Comparison of ENCODE assay signal across 29 cellular contexts in the genomic region with DNA sequence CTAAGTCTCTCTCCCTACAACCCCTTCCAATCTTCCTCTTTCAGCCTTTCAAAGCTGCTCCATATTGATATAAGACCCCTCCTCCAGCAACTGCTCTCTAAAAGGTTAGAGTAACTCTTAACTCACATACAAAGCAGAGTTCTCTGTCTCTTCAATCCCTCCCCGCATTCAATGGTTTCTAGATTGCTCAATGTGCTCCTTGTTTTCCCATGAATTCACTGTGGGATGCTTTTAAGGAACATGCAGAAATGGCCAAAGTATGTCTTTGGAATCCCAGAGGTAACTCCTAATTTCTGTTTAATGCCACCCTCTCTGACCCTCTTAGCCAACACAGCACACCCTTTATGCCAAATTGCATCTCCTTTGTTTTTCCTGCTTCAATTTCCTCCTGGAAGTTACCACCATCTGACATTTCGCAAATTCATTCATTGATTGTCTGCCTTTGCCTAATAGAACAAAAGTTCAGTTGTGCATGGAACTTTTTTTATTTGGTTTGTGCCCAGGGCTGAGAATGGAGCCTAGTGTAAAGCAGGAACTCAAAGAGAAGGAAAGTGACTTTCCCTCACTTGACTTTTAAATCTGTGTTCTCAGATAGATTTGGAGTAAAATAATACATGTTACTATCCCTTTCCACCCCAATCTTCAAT.
"Had no signal": no experiment of that assay in that cellular context is flagged by ENCODE, and none has a peak within 500 bp of the region (broad histone marks: within the 10 kb centered on the region; RNA-seq: fewer than 3 reads in every experiment).

No MANE protein-coding gene starts in this region.

- H3K36me3 Mint-ChIP-seq: activated naive CD4-positive, alpha-beta T cell treated with anti-CD3 and anti-CD28 coated beads, Interleukin-2, amount 10 ng/mL, durations not matched to agents 7 days and 5 days; activated naive CD4-positive, alpha-beta T cell treated with anti-CD3 and anti-CD28 coated beads, Interleukin-2, amount 50 U/mL, for 72 hours; activated naive CD8-positive, alpha-beta T cell treated with anti-CD3 and anti-CD28 coated beads, Interleukin-2, amount 10 ng/mL, durations not matched to agents 7 days and 5 days; brain had no signal

- H3K4me1 ChIP-seq: ascending aorta, breast epithelium, colonic mucosa, gastrocnemius medialis had no signal

- H3K4me3 ChIP-seq: ascending aorta, breast epithelium, cardiac muscle cell, colonic mucosa, dorsolateral prefrontal cortex, gastrocnemius medialis had no signal

- H3K27ac ChIP-seq: ascending aorta, breast epithelium, cardiac muscle cell, colonic mucosa, dorsolateral prefrontal cortex, gastrocnemius medialis had no signal

- H3K27me3 Mint-ChIP-seq: activated CD4-positive, alpha-beta memory T cell treated with anti-CD3 and anti-CD28 coated beads, Interleukin-2, amount 10 ng/mL, durations not matched to agents 7 days and 5 days; activated CD4-positive, alpha-beta T cell treated with anti-CD3 and anti-CD28 coated beads, Interleukin-2, amount 10 ng/mL, durations not matched to agents 7 days and 5 days; activated naive CD4-positive, alpha-beta T cell treated with anti-CD3 and anti-CD28 coated beads, Interleukin-2, amount 10 ng/mL, durations not matched to agents 7 days and 5 days; activated naive CD8-positive, alpha-beta T cell treated with anti-CD3 and anti-CD28 coated beads, Interleukin-2, amount 10 ng/mL, durations not matched to agents 7 days and 5 days; brain had no signal

- ATAC-seq: activated naive CD4-positive, alpha-beta T cell treated with anti-CD3 and anti-CD28 coated beads, Interleukin-2, amount 50 U/mL, for 72 hours; activated T-cell treated with anti-CD3 and anti-CD28 coated beads, Interleukin-2, amount 50 U/mL, for 72 hours; esophagus mucosa; gastrocnemius medialis had no signal

- H3K36me3 ChIP-seq: ascending aorta, breast epithelium, cardiac muscle cell, colonic mucosa, gastrocnemius medialis had no signal

- H3K27me3 ChIP-seq: ascending aorta, breast epithelium, cardiac muscle cell, colonic mucosa, gastrocnemius medialis had no signal

- H3K4me3 Mint-ChIP-seq: activated CD4-positive, alpha-beta memory T cell treated with anti-CD3 and anti-CD28 coated beads, Interleukin-2, amount 10 ng/mL, durations not matched to agents 7 days and 5 days; activated CD4-positive, alpha-beta T cell treated with anti-CD3 and anti-CD28 coated beads, Interleukin-2, amount 10 ng/mL, durations not matched to agents 7 days and 5 days; activated naive CD4-positive, alpha-beta T cell treated with anti-CD3 and anti-CD28 coated beads, Interleukin-2, amount 10 ng/mL, durations not matched to agents 7 days and 5 days; activated naive CD8-positive, alpha-beta T cell treated with anti-CD3 and anti-CD28 coated beads, Interleukin-2, amount 10 ng/mL, durations not matched to agents 7 days and 5 days; activated T-cell treated with anti-CD3 and anti-CD28 coated beads, Interleukin-2, amount 50 U/mL, for 24 hours; activated T-cell treated with anti-CD3 and anti-CD28 coated beads, Interleukin-2, amount 50 U/mL, for 72 hours; brain; endodermal cell had no signal

- H3K27ac Mint-ChIP-seq: activated CD4-positive, alpha-beta memory T cell treated with anti-CD3 and anti-CD28 coated beads, Interleukin-2, amount 10 ng/mL, durations not matched to agents 7 days and 5 days; activated CD4-positive, alpha-beta T cell treated with anti-CD3 and anti-CD28 coated beads, Interleukin-2, amount 10 ng/mL, durations not matched to agents 7 days and 5 days; activated naive CD4-positive, alpha-beta T cell treated with anti-CD3 and anti-CD28 coated beads, Interleukin-2, amount 10 ng/mL, durations not matched to agents 7 days and 5 days; activated naive CD4-positive, alpha-beta T cell treated with anti-CD3 and anti-CD28 coated beads, Interleukin-2, amount 50 U/mL, for 72 hours; activated naive CD8-positive, alpha-beta T cell treated with anti-CD3 and anti-CD28 coated beads, Interleukin-2, amount 10 ng/mL, durations not matched to agents 7 days and 5 days; activated T-cell treated with anti-CD3 and anti-CD28 coated beads, Interleukin-2, amount 50 U/mL, for 24 hours; activated T-cell treated with anti-CD3 and anti-CD28 coated beads, Interleukin-2, amount 50 U/mL, for 72 hours; brain; endodermal cell had no signal

- H3K9me3 Mint-ChIP-seq: activated CD4-positive, alpha-beta memory T cell treated with anti-CD3 and anti-CD28 coated beads, Interleukin-2, amount 10 ng/mL, durations not matched to agents 7 days and 5 days; activated CD4-positive, alpha-beta T cell treated with anti-CD3 and anti-CD28 coated beads, Interleukin-2, amount 10 ng/mL, durations not matched to agents 7 days and 5 days; activated naive CD4-positive, alpha-beta T cell treated with anti-CD3 and anti-CD28 coated beads, Interleukin-2, amount 10 ng/mL, durations not matched to agents 7 days and 5 days; activated naive CD4-positive, alpha-beta T cell treated with anti-CD3 and anti-CD28 coated beads, Interleukin-2, amount 50 U/mL, for 72 hours; activated naive CD8-positive, alpha-beta T cell treated with anti-CD3 and anti-CD28 coated beads, Interleukin-2, amount 10 ng/mL, durations not matched to agents 7 days and 5 days; activated T-cell treated with anti-CD3 and anti-CD28 coated beads, Interleukin-2, amount 50 U/mL, for 24 hours; activated T-cell treated with anti-CD3 and anti-CD28 coated beads, Interleukin-2, amount 50 U/mL, for 72 hours; brain; endodermal cell had no signal

- DNase-seq: activated CD4-positive, alpha-beta memory T cell treated with anti-CD3 and anti-CD28 coated beads, Interleukin-2, amount 10 ng/mL, durations not matched to agents 7 days and 5 days; activated CD4-positive, alpha-beta T cell treated with anti-CD3 and anti-CD28 coated beads for 4 hours; activated CD4-positive, alpha-beta T cell treated with anti-CD3 and anti-CD28 coated beads, Interleukin-2, amount 10 ng/mL, durations not matched to agents 7 days and 5 days; activated CD4-positive, alpha-beta T cell treated with anti-CD3 and anti-CD28 coated beads, Interleukin-2, amount 50 U/mL, for 4 hours; activated CD4-positive, CD25-positive, alpha-beta regulatory T cell; activated CD4-positive, CD25-positive, alpha-beta regulatory T cell treated with anti-CD3 and anti-CD28 coated beads, Interleukin-2, amount 50 U/mL, for 72 hours; activated CD8-positive, alpha-beta memory T cell treated with anti-CD3 and anti-CD28 coated beads, Interleukin-2, amount 50 U/mL, for 48 hours; activated gamma-delta T cell; activated naive CD4-positive, alpha-beta T cell; activated naive CD4-positive, alpha-beta T cell treated with anti-CD3 and anti-CD28 coated beads, Interleukin-2, amount 10 ng/mL, durations not matched to agents 7 days and 5 days; activated naive CD8-positive, alpha-beta T cell treated with anti-CD3 and anti-CD28 coated beads, Interleukin-2, amount 10 ng/mL, durations not matched to agents 7 days and 5 days; activated T-cell treated with anti-CD3 and anti-CD28 coated beads for 4 hours; activated T-cell treated with anti-CD3 and anti-CD28 coated beads, Interleukin-2, amount 50 U/mL, for 24 hours; activated T-cell treated with anti-CD3 and anti-CD28 coated beads, Interleukin-2, amount 50 U/mL, for 72 hours; central memory CD4-positive, alpha-beta T cell; cerebellar nuclear complex; colonic mucosa; dorsolateral prefrontal cortex; effector memory CD4-positive, alpha-beta T cell; endodermal cell; foreskin fibroblast; gastrocnemius medialis; T-helper 2 cell had no signal

- H3K9me3 ChIP-seq: ascending aorta, breast epithelium, colonic mucosa, gastrocnemius medialis had no signal

- H3K4me1 Mint-ChIP-seq: activated CD4-positive, alpha-beta memory T cell treated with anti-CD3 and anti-CD28 coated beads, Interleukin-2, amount 10 ng/mL, durations not matched to agents 7 days and 5 days; activated CD4-positive, alpha-beta T cell treated with anti-CD3 and anti-CD28 coated beads, Interleukin-2, amount 10 ng/mL, durations not matched to agents 7 days and 5 days; activated naive CD4-positive, alpha-beta T cell treated with anti-CD3 and anti-CD28 coated beads, Interleukin-2, amount 10 ng/mL, durations not matched to agents 7 days and 5 days; activated naive CD8-positive, alpha-beta T cell treated with anti-CD3 and anti-CD28 coated beads, Interleukin-2, amount 10 ng/mL, durations not matched to agents 7 days and 5 days had no signal
